In genomic region chr6:18234564-18234963, GRCh38 we compare ENCODE assay signal across 19 cellular contexts.
"Had no signal": no experiment of that assay in that cellular context is flagged by ENCODE, and none has a peak within 500 bp of the region (broad histone marks: within the 10 kb centered on the region; RNA-seq: fewer than 3 reads in every experiment).

No MANE protein-coding gene starts in this region.

- H3K27ac Mint-ChIP-seq: activated CD8-positive, alpha-beta T cell treated with anti-CD3 and anti-CD28 coated beads for 36 hours; activated T-cell treated with anti-CD3 and anti-CD28 coated beads, Interleukin-2, amount 50 U/mL, for 24 hours; nephron progenitor cell had no signal

- H3K4me3 Mint-ChIP-seq: activated CD8-positive, alpha-beta T cell treated with anti-CD3 and anti-CD28 coated beads for 36 hours; activated T-cell treated with anti-CD3 and anti-CD28 coated beads, Interleukin-2, amount 50 U/mL, for 24 hours; nephron progenitor cell had no signal

- H3K27ac ChIP-seq: body of pancreas, pancreas, stomach, transverse colon, vagina had no signal

- DNase-seq: activated CD4-positive, alpha-beta T cell treated with anti-CD3 and anti-CD28 coated beads for 48 hours; activated CD8-positive, alpha-beta T cell treated with anti-CD3 and anti-CD28 coated beads for 36 hours; activated naive CD4-positive, alpha-beta T cell treated with Interleukin-2 at 50 U/mL for 16 hours; activated T-cell treated with anti-CD3 and anti-CD28 coated beads, Interleukin-2, amount 50 U/mL, for 24 hours; anterior cingulate cortex; body of pancreas; dermis blood vessel endothelial cell; effector CD8-positive, alpha-beta T cell; foreskin melanocyte; hippocampal formation; left cardiac atrium; nephron progenitor cell; pancreas; right cardiac atrium; stimulated activated CD4-positive, alpha-beta T cell treated with anti-CD3 and anti-CD28 coated beads, Interleukin-1b, Interleukin-23, amount 100 ng/mL, for 48 hours; stomach; transverse colon had no signal

- H3K27me3 ChIP-seq: body of pancreas, pancreas, stomach, transverse colon, vagina had no signal

- H3K4me3 ChIP-seq: body of pancreas, pancreas, stomach, transverse colon, vagina had no signal

- H3K27me3 Mint-ChIP-seq: activated CD8-positive, alpha-beta T cell treated with anti-CD3 and anti-CD28 coated beads for 36 hours; activated T-cell treated with anti-CD3 and anti-CD28 coated beads, Interleukin-2, amount 50 U/mL, for 24 hours had no signal

- H3K9me3 ChIP-seq: pancreas, vagina had no signal

- H3K4me1 ChIP-seq: body of pancreas, pancreas, stomach, transverse colon, vagina had no signal

- ATAC-seq: activated CD8-positive, alpha-beta T cell treated with anti-CD3 and anti-CD28 coated beads for 36 hours; body of pancreas; esophagus mucosa; left cardiac atrium; pancreas; right cardiac atrium had no signal

- H3K4me1 Mint-ChIP-seq: nephron progenitor cell had no signal
